In the genomic region with DNA sequence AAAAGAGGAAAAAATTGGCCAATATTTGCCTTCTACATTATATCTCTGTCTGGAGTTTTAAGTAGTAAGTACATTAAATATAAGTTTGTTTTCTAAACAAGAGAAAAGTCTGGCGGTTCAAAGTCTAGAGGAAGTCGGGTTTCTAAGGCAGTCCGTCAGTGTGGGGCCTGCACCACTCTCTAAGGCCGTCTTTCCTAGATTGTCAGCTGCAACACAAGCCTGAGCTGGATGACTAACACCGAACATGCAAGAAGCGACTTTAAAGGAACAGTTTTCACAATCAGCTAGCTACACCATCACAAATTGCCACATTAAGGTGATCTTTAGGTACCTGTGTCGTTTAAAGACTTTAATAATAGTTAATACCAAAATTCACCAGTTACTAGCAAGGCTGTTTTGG, we compare ENCODE assay signal across 1 cellular context.
TF ChIP-seq lines count a peak whose summit lies in the region.

No MANE protein-coding gene starts in this region.

TF ChIP-seq in SK-N-SH treated with all-trans-retinoic acid at 6 μM for 48 hours, 23 proteins besides CTCF, POLR2A, EP300 and RAD21 (continued from another document):
- no peak for TF ChIP-seq TSHZ2 (CRISPR knock-in tag; IDR thresholded peaks at IDR 0.05)
- TF ChIP-seq RARB (CRISPR knock-in tag; IDR thresholded peaks at IDR 0.05) = no peak
